8 cellular contexts compared by ENCODE assay signal in genomic region chr1:116724765-116725375, GRCh38. TPM values are rescaled to one million over a fixed set of nuclear protein-coding genes. Genes with fewer than 3 reads are reported as not detected.
DNase-seq lines count a peak whose midpoint lies in the region; ATAC-seq and TF ChIP-seq lines count a peak whose summit lies in the region.

No MANE protein-coding gene starts in this region.

- H3K4me3 ChIP-seq in AG09309 (ENCODE audit: control insufficient read depth, low read depth, low read length) = no peak overlapping the region

- DNase-seq in AG09309 (ENCODE audit: low read depth) (peak; percentile 13), H4 (ENCODE audit: low spot score) (peak; percentile 34), NCI-H345 treated with DMSO at 0.1 percent for 48 hours (lab: John Stamatoyannopoulos, UW; ENCODE audit: unreplicated experiment) (peak; percentile 65), dermis blood vessel endothelial cell (peak; percentile 75), myocyte (ENCODE audit: low read depth) (peak; percentile 72)
- peak; percentile 92 for DNase-seq in activated CD4-positive, alpha-beta T cell treated with anti-CD3 and anti-CD28 coated beads, Interleukin-2, amount 10 ng/mL, durations not matched to agents 24 days and 14 days
- DNase-seq in stimulated activated CD8-positive, alpha-beta memory T cell treated with anti-CD3 and anti-CD28 coated beads, Interleukin-7, amount 100 ng/mL, for 4 hours (ENCODE audit: low read depth in 2 of 2) = peak; percentile 57 to 76

- intact Hi-C loops in activated CD4-positive, alpha-beta T cell treated with anti-CD3 and anti-CD28 coated beads, Interleukin-2, amount 10 ng/mL, durations not matched to agents 24 days and 14 days (cut with micrococcal nuclease) = loop anchor here (1.0 kb wide), 3 partner anchors 38 to 330 kb away; no protein-coding TSS in a partner anchor

- H3K36me3 Mint-ChIP-seq in activated CD4-positive, alpha-beta T cell treated with anti-CD3 and anti-CD28 coated beads, Interleukin-2, amount 10 ng/mL, durations not matched to agents 24 days and 14 days (ENCODE audit: low read depth) = no peaks in the 10 kb centered on the region

- no peak for ATAC-seq in HG03521 (IDR thresholded peaks at IDR 0.05; ENCODE audit: unreplicated experiment)

- no peak overlapping the region for H3K27ac Mint-ChIP-seq in activated CD4-positive, alpha-beta T cell treated with anti-CD3 and anti-CD28 coated beads, Interleukin-2, amount 10 ng/mL, durations not matched to agents 24 days and 14 days

- peaks cover 30% of the 10 kb centered on the region for H3K4me1 Mint-ChIP-seq in activated CD4-positive, alpha-beta T cell treated with anti-CD3 and anti-CD28 coated beads, Interleukin-2, amount 10 ng/mL, durations not matched to agents 24 days and 14 days

- H3K4me3 Mint-ChIP-seq in activated CD4-positive, alpha-beta T cell treated with anti-CD3 and anti-CD28 coated beads, Interleukin-2, amount 10 ng/mL, durations not matched to agents 24 days and 14 days = no peak overlapping the region

- TF ChIP-seq CTCF in AG09309 (IDR thresholded peaks at IDR 0.05; ENCODE audit: control insufficient read depth, insufficient read depth, low read depth, low read length, missing control alignments) = peak; percentile 72

- H3K9me3 Mint-ChIP-seq in activated CD4-positive, alpha-beta T cell treated with anti-CD3 and anti-CD28 coated beads, Interleukin-2, amount 10 ng/mL, durations not matched to agents 24 days and 14 days = peaks cover 5% of the 10 kb centered on the region

- H3K27me3 Mint-ChIP-seq in activated CD4-positive, alpha-beta T cell treated with anti-CD3 and anti-CD28 coated beads, Interleukin-2, amount 10 ng/mL, durations not matched to agents 24 days and 14 days = no peaks in the 10 kb centered on the region

RNA-seq across cellular contexts. Expression of gene CD2, which starts 29.4 kb away (rescaled TPM):
- not detected in 2 replicates for total RNA-seq in H4 (2014; rRNA removed; shearing (Covaris generic))
- total RNA-seq in activated CD4-positive, alpha-beta T cell treated with anti-CD3 and anti-CD28 coated beads, Interleukin-2, amount 10 ng/mL, durations not matched to agents 24 days and 14 days = 500 and 501 TPM in 2 replicates
- total RNA-seq in dermis blood vessel endothelial cell (not detected in 2 replicates), myocyte (not detected in 2 replicates)
- not detected for polyA plus RNA-seq in myocyte (2012)

RNA-seq across cellular contexts. Expression of gene IGSF3, which starts 57.3 kb away (rescaled TPM):
- total RNA-seq in H4 (2014; rRNA removed; shearing (Covaris generic)) = 10.7 and 10.8 TPM in 2 replicates
- total RNA-seq in activated CD4-positive, alpha-beta T cell treated with anti-CD3 and anti-CD28 coated beads, Interleukin-2, amount 10 ng/mL, durations not matched to agents 24 days and 14 days = 2.1 and 2.2 TPM in 2 replicates
- total RNA-seq in dermis blood vessel endothelial cell (24.8 and 29.4 TPM in 2 replicates), myocyte (3.8 and 4.2 TPM in 2 replicates)
- polyA plus RNA-seq in myocyte (2012) = 2.7 TPM

Comparison
In these comparisons a context has a peak if more than half of its experiments do, and no peak if none do; other contexts are left out.
1. DNase-seq: peak in every context shown above with its lines; median percentile 92 in activated CD4-positive, alpha-beta T cell treated with anti-CD3 and anti-CD28 coated beads, Interleukin-2, amount 10 ng/mL, durations not matched to agents 24 days and 14 days; 75 in dermis blood vessel endothelial cell; 72 in myocyte; 66 in stimulated activated CD8-positive, alpha-beta memory T cell treated with anti-CD3 and anti-CD28 coated beads, Interleukin-7, amount 100 ng/mL, for 4 hours; 65 in NCI-H345 treated with DMSO at 0.1 percent for 48 hours; 34 in H4; 13 in AG09309.
2. RNA of gene CD2, which starts 29.4 kb away (total RNA-seq): 500 to 501 TPM in activated CD4-positive, alpha-beta T cell treated with anti-CD3 and anti-CD28 coated beads, Interleukin-2, amount 10 ng/mL, durations not matched to agents 24 days and 14 days; not detected in H4, not detected in dermis blood vessel endothelial cell and not detected in myocyte; every median in the first group is over 100 times any median in the second.